1 cellular context compared by ENCODE assay signal in the genomic region with DNA sequence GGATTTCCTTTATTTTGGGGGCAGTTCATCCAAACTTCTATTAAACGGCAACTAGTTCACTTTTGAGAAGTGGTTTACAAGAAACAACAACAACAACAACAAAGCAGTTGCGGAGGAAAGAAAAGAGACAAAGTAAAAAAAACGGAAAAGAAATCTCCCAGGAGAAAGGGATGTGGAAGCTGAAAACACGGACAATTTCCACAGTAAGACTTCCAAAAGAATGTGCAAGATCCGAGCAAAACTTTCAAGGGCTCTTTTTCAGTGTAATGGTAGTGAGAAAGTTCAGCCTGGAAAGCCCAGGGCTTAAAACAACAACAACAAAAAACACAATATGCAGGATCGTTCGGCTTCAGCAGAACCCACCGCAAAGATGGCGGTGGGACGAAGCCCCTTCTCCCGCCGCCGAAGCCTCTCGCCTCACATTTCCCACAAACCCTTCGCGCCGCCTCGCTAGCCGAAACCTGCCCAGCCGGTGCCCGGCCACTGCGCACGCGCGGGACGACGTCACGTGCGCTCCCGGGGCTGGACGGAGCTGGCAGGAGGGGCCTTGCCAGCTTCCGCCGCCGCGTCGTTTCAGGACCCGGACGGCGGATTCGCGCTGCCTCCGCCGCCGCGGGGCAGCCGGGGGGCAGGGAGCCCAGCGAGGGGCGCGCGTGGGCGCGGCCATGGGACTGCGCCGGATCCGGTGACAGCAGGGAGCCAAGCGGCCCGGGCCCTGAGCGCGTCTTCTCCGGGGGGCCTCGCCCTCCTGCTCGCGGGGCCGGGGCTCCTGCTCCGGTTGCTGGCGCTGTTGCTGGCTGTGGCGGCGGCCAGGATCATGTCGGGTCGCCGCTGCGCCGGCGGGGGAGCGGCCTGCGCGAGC.
TF ChIP-seq lines count a peak whose summit lies in the region.

TSS of gene TNKS2 (plus strand) at position 553 of the 862 bp plus-strand sequence. CDS start at position 818, 265 bp downstream.

TF ChIP-seq in GM12878, 131 proteins besides CTCF, POLR2A, EP300 and RAD21 (continued from another document and continues in another):
- TF ChIP-seq, protein P1, sequence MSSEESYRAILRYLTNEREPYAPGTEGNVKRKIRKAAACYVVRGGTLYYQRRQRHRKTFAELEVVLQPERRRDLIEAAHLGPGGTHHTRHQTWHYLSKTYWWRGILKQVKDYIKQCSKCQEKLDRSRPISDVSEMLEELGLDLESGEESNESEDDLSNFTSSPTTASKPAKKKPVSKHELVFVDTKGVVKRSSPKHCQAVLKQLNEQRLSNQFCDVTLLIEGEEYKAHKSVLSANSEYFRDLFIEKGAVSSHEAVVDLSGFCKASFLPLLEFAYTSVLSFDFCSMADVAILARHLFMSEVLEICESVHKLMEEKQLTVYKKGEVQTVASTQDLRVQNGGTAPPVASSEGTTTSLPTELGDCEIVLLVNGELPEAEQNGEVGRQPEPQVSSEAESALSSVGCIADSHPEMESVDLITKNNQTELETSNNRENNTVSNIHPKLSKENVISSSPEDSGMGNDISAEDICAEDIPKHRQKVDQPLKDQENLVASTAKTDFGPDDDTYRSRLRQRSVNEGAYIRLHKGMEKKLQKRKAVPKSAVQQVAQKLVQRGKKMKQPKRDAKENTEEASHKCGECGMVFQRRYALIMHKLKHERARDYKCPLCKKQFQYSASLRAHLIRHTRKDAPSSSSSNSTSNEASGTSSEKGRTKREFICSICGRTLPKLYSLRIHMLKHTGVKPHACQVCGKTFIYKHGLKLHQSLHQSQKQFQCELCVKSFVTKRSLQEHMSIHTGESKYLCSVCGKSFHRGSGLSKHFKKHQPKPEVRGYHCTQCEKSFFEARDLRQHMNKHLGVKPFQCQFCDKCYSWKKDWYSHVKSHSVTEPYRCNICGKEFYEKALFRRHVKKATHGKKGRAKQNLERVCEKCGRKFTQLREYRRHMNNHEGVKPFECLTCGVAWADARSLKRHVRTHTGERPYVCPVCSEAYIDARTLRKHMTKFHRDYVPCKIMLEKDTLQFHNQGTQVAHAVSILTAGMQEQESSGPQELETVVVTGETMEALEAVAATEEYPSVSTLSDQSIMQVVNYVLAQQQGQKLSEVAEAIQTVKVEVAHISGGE (CRISPR knock-in tag; IDR thresholded peaks at IDR 0.05) = no peak
- TF ChIP-seq ZNF207 (IDR thresholded peaks at IDR 0.05; ENCODE audit: borderline replicate concordance) (no peak; the same call in 1 of the 2 replicates), KDM1A (IDR thresholded peaks at IDR 0.05; ENCODE audit: borderline replicate concordance) (no peak), CEBPB (IDR thresholded peaks at IDR 0.05; ENCODE audit: borderline replicate concordance in 1 of 2, low read depth in 2 of 2, low read length in 2 of 2) (no peak), SUPT20H (IDR thresholded peaks at IDR 0.05; ENCODE audit: borderline replicate concordance, control insufficient read depth, low read depth, low read length) (no peak), MTA2 (IDR thresholded peaks at IDR 0.05; ENCODE audit: low read depth) (no peak), ZZZ3 (IDR thresholded peaks at IDR 0.05; ENCODE audit: control insufficient read depth, insufficient read length, low read depth) (no peak), STAT3 (IDR thresholded peaks at IDR 0.05; ENCODE audit: low read depth, low read length) (no peak), CBFB (IDR thresholded peaks at IDR 0.05; ENCODE audit: low read depth) (peak; percentile 59), RAD51 (IDR thresholded peaks at IDR 0.05) (peak; percentile 68), POU2F2 (IDR thresholded peaks at IDR 0.05; ENCODE audit: borderline replicate concordance, low read depth, low read length) (0 out of 3 replicates have a peak, but pooled peaks have one; percentile 57), TAF1 (IDR thresholded peaks at IDR 0.05; ENCODE audit: borderline replicate concordance, low read depth, low read length) (peak; percentile 52; the same call in 1 of the 2 replicates), ZNF217 (IDR thresholded peaks at IDR 0.05) (peak; percentile 80; the same call in 1 of the 2 replicates), POLR2AphosphoS5 (IDR thresholded peaks at IDR 0.05; ENCODE audit: low read length) (peak; percentile 82), BCL11A (IDR thresholded peaks at IDR 0.05; ENCODE audit: low read depth, low read length) (no peak), ZNF24 (IDR thresholded peaks at IDR 0.05) (no peak; the same call in 1 of the 2 replicates), DPF2 (IDR thresholded peaks at IDR 0.05) (peak; percentile 90), CHD4 (IDR thresholded peaks at IDR 0.05) (no peak), MYB (IDR thresholded peaks at IDR 0.05; ENCODE audit: borderline replicate concordance, low read depth, low read length) (no peak), ZSCAN29 (IDR thresholded peaks at IDR 0.05) (0 out of 2 replicates have a peak, but pooled peaks have one; percentile 49), RELB (IDR thresholded peaks at IDR 0.05; ENCODE audit: low read depth) (0 out of 2 replicates have a peak, but pooled peaks have one; percentile 31), ATF7 (IDR thresholded peaks at IDR 0.05; ENCODE audit: low read depth) (no peak), IRF3 (IDR thresholded peaks at IDR 0.05) (no peak), TCF7 (IDR thresholded peaks at IDR 0.05; ENCODE audit: borderline replicate concordance) (no peak), IKZF2 (IDR thresholded peaks at IDR 0.05) (0 out of 4 replicates have a peak, but pooled peaks have one; percentile 13 to 24), CHD2 (IDR thresholded peaks at IDR 0.05; ENCODE audit: borderline replicate concordance, low read depth, low read length) (peak; percentile 49), CBX5 (IDR thresholded peaks at IDR 0.05; ENCODE audit: low read depth) (no peak), LARP7 (IDR thresholded peaks at IDR 0.05) (peak; percentile 99), ESRRA (IDR thresholded peaks at IDR 0.05; ENCODE audit: low read length) (no peak), NR2F1 (conservative IDR thresholded peaks at IDR 0.05) (peak; percentile 79), MXI1 (IDR thresholded peaks at IDR 0.05; ENCODE audit: low read depth, low read length) (no peak; the same call in 1 of the 2 replicates)
- TF ChIP-seq, protein P2, sequence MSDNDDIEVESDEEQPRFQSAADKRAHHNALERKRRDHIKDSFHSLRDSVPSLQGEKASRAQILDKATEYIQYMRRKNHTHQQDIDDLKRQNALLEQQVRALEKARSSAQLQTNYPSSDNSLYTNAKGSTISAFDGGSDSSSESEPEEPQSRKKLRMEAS (IDR thresholded peaks at IDR 0.05; ENCODE audit: low read depth, low read length) = peak; percentile 95
- TF ChIP-seq, protein P3, sequence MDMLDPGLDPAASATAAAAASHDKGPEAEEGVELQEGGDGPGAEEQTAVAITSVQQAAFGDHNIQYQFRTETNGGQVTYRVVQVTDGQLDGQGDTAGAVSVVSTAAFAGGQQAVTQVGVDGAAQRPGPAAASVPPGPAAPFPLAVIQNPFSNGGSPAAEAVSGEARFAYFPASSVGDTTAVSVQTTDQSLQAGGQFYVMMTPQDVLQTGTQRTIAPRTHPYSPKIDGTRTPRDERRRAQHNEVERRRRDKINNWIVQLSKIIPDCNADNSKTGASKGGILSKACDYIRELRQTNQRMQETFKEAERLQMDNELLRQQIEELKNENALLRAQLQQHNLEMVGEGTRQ (IDR thresholded peaks at IDR 0.05; ENCODE audit: borderline replicate concordance, low read depth, low read length) = peak; percentile 88
- TF ChIP-seq, protein P4, sequence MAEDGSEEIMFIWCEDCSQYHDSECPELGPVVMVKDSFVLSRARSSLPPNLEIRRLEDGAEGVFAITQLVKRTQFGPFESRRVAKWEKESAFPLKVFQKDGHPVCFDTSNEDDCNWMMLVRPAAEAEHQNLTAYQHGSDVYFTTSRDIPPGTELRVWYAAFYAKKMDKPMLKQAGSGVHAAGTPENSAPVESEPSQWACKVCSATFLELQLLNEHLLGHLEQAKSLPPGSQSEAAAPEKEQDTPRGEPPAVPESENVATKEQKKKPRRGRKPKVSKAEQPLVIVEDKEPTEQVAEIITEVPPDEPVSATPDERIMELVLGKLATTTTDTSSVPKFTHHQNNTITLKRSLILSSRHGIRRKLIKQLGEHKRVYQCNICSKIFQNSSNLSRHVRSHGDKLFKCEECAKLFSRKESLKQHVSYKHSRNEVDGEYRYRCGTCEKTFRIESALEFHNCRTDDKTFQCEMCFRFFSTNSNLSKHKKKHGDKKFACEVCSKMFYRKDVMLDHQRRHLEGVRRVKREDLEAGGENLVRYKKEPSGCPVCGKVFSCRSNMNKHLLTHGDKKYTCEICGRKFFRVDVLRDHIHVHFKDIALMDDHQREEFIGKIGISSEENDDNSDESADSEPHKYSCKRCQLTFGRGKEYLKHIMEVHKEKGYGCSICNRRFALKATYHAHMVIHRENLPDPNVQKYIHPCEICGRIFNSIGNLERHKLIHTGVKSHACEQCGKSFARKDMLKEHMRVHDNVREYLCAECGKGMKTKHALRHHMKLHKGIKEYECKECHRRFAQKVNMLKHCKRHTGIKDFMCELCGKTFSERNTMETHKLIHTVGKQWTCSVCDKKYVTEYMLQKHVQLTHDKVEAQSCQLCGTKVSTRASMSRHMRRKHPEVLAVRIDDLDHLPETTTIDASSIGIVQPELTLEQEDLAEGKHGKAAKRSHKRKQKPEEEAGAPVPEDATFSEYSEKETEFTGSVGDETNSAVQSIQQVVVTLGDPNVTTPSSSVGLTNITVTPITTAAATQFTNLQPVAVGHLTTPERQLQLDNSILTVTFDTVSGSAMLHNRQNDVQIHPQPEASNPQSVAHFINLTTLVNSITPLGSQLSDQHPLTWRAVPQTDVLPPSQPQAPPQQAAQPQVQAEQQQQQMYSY (CRISPR knock-in tag; IDR thresholded peaks at IDR 0.05) = no peak
- TF ChIP-seq, protein P5, sequence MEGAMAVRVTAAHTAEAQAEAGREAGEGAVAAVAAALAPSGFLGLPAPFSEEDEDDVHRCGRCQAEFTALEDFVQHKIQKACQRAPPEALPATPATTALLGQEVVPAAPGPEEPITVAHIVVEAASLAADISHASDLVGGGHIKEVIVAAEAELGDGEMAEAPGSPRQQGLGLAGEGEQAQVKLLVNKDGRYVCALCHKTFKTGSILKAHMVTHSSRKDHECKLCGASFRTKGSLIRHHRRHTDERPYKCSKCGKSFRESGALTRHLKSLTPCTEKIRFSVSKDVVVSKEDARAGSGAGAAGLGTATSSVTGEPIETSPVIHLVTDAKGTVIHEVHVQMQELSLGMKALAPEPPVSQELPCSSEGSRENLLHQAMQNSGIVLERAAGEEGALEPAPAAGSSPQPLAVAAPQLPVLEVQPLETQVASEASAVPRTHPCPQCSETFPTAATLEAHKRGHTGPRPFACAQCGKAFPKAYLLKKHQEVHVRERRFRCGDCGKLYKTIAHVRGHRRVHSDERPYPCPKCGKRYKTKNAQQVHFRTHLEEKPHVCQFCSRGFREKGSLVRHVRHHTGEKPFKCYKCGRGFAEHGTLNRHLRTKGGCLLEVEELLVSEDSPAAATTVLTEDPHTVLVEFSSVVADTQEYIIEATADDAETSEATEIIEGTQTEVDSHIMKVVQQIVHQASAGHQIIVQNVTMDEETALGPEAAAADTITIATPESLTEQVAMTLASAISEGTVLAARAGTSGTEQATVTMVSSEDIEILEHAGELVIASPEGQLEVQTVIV (IDR thresholded peaks at IDR 0.05; ENCODE audit: borderline replicate concordance, partially characterized antibody) = no peak
- TF ChIP-seq, protein P6, sequence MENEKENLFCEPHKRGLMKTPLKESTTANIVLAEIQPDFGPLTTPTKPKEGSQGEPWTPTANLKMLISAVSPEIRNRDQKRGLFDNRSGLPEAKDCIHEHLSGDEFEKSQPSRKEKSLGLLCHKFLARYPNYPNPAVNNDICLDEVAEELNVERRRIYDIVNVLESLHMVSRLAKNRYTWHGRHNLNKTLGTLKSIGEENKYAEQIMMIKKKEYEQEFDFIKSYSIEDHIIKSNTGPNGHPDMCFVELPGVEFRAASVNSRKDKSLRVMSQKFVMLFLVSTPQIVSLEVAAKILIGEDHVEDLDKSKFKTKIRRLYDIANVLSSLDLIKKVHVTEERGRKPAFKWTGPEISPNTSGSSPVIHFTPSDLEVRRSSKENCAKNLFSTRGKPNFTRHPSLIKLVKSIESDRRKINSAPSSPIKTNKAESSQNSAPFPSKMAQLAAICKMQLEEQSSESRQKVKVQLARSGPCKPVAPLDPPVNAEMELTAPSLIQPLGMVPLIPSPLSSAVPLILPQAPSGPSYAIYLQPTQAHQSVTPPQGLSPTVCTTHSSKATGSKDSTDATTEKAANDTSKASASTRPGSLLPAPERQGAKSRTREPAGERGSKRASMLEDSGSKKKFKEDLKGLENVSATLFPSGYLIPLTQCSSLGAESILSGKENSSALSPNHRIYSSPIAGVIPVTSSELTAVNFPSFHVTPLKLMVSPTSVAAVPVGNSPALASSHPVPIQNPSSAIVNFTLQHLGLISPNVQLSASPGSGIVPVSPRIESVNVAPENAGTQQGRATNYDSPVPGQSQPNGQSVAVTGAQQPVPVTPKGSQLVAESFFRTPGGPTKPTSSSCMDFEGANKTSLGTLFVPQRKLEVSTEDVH (IDR thresholded peaks at IDR 0.05; ENCODE audit: low read depth, partially characterized antibody) = no peak
